8 cellular contexts compared by ENCODE assay signal in genomic region chr1:77779529-77780281, GRCh38. TPM values are rescaled to one million over a fixed set of nuclear protein-coding genes. Genes with fewer than 3 reads are reported as not detected.
DNase-seq lines count a peak whose midpoint lies in the region; ATAC-seq lines count a peak whose summit lies in the region.

MIGA1 (plus strand) TSS chr1:77779649; CDS start chr1:77783253, 3,604 bp downstream.

- intact Hi-C loops in activated CD4-positive, alpha-beta T cell treated with anti-CD3 and anti-CD28 coated beads, Interleukin-2, amount 10 ng/mL, durations not matched to agents 24 days and 14 days (cut with micrococcal nuclease): loop anchor here (1.0 kb wide), 3 partner anchors 20 to 199 kb away; partner anchors contain the start of gene USP33

- DNase-seq in C1 segment of cervical spinal cord (lab: John Stamatoyannopoulos, UW) (peak; percentile 27 to 96 (median 81)), NCI-H526 treated with DMSO at 0.1 percent for 48 hours (lab: John Stamatoyannopoulos, UW) (peak; percentile 90), dedifferentiated amniotic fluid mesenchymal stem cell (ENCODE audit: extremely low spot score) (peak; percentile 74), left lobe of liver (ENCODE audit: low spot score) (peak; percentile 91)
- peak; percentile 96 for DNase-seq in activated CD4-positive, alpha-beta T cell treated with anti-CD3 and anti-CD28 coated beads, Interleukin-2, amount 10 ng/mL, durations not matched to agents 24 days and 14 days
- DNase-seq in stimulated activated CD4-positive, alpha-beta T cell treated with anti-CD3 and anti-CD28 coated beads, Interleukin-2, amount 100 ng/mL, for 24 hours: peak; percentile 82 to 87

- ATAC-seq in GM19351 (IDR thresholded peaks at IDR 0.05; ENCODE audit: unreplicated experiment) (peak; percentile 93), HG03520 (IDR thresholded peaks at IDR 0.05; ENCODE audit: unreplicated experiment) (peak; percentile 93), left lobe of liver (peak; percentile 99)

- peaks cover 16% of the 10 kb centered on the region for H3K36me3 Mint-ChIP-seq in activated CD4-positive, alpha-beta T cell treated with anti-CD3 and anti-CD28 coated beads, Interleukin-2, amount 10 ng/mL, durations not matched to agents 24 days and 14 days (ENCODE audit: low read depth)

- peak within 1 kb of the TSS; percentile 88 for H3K27ac Mint-ChIP-seq in activated CD4-positive, alpha-beta T cell treated with anti-CD3 and anti-CD28 coated beads, Interleukin-2, amount 10 ng/mL, durations not matched to agents 24 days and 14 days

- H3K9me3 Mint-ChIP-seq in activated CD4-positive, alpha-beta T cell treated with anti-CD3 and anti-CD28 coated beads, Interleukin-2, amount 10 ng/mL, durations not matched to agents 24 days and 14 days: peaks cover 3% of the 10 kb centered on the region

- peaks cover 24% of the 10 kb centered on the region for H3K4me1 Mint-ChIP-seq in activated CD4-positive, alpha-beta T cell treated with anti-CD3 and anti-CD28 coated beads, Interleukin-2, amount 10 ng/mL, durations not matched to agents 24 days and 14 days

- no peaks in the 10 kb centered on the region for H3K27me3 Mint-ChIP-seq in activated CD4-positive, alpha-beta T cell treated with anti-CD3 and anti-CD28 coated beads, Interleukin-2, amount 10 ng/mL, durations not matched to agents 24 days and 14 days

- peak within 1 kb of the TSS; percentile 97 for H3K4me3 Mint-ChIP-seq in activated CD4-positive, alpha-beta T cell treated with anti-CD3 and anti-CD28 coated beads, Interleukin-2, amount 10 ng/mL, durations not matched to agents 24 days and 14 days

RNA-seq across cellular contexts. Expression of gene MIGA1, which starts in this region (rescaled TPM):
- total RNA-seq in activated CD4-positive, alpha-beta T cell treated with anti-CD3 and anti-CD28 coated beads, Interleukin-2, amount 10 ng/mL, durations not matched to agents 24 days and 14 days: 7.5 and 7.6 TPM in 2 replicates
- total RNA-seq in left lobe of liver: 8.3 TPM

Comparison
In these comparisons a context has a peak if more than half of its experiments do, and no peak if none do; other contexts are left out.
1. Peak in every context shown above with its lines: DNase-seq and ATAC-seq.